ENCODE assay signal across 12 cellular contexts in the genomic region with DNA sequence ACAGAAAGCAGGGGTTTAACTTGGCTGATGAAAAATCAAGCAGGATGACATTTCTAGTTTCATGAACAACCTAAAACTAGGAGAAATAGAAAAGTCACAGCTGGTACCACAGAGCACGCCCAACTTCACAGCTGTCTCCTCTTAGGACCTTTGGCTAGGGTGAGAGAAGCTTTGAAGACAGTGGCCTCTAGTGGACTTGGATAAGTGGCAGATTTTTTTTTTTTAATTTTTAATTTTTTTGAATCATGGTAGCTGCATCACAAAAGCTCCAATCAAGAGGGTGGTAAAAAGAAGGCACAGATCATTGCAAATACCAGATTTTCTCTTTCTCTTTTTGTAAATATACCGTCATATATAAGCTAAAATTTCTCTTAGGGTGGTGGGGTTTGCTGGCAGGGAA. TPM values are rescaled to one million over a fixed set of nuclear protein-coding genes. Genes with fewer than 3 reads are reported as not detected.
A peak's percentile ranks its signal among the peaks of the same experiment; 100 is the strongest.
DNase-seq lines count a peak whose midpoint lies in the region; ATAC-seq, FAIRE-seq and TF ChIP-seq lines count a peak whose summit lies in the region.
"Had no signal": no experiment of that assay in that cellular context is flagged by ENCODE, and none has a peak within 500 bp of the region (broad histone marks: within the 10 kb centered on the region; RNA-seq: fewer than 3 reads in every experiment).

No MANE protein-coding gene starts in this region.

- H3K27me3 ChIP-seq in dorsolateral prefrontal cortex (peaks cover 0 to 44% (median 5%) of the 10 kb centered on the region in 45 donors), pancreas (peaks cover 0 to 4% (median 0%) of the 10 kb centered on the region in 4 donors)

- peak in 3 of 4 donors; percentile 56 to 80 (median 78) for ATAC-seq in pancreas
- ATAC-seq in activated CD4-positive, CD25-positive, alpha-beta regulatory T cell treated with anti-CD3 and anti-CD28 coated beads, Interleukin-2, amount 50 U/mL, for 24 hours = no peak
- ATAC-seq: left ventricle myocardium superior had no signal

- H3K4me1 ChIP-seq in pancreas = no peaks in the 10 kb centered on the region

- H3K27ac ChIP-seq in dorsolateral prefrontal cortex (peak overlapping the region in 1 of 59 donors; percentile 10), pancreas (no peak overlapping the region)

- H3K4me3 ChIP-seq in dorsolateral prefrontal cortex = no peak overlapping the region
- H3K4me3 ChIP-seq in pancreas = no peak overlapping the region

- H3K9me3 ChIP-seq in pancreas = no peaks in the 10 kb centered on the region

- H3K36me3 ChIP-seq in pancreas = no peaks in the 10 kb centered on the region

- intact Hi-C loops in dorsolateral prefrontal cortex (cut with DNase I) (loop anchor here (5.0 to 10.0 kb wide), 2 partner anchors 161 to 163 kb away; no protein-coding TSS in a partner anchor), pancreas (cut with DNase I) (loop anchor here in 1 of 3 donors (10.0 kb wide), 1 partner anchor 161 kb away; no protein-coding TSS in a partner anchor)

- TF ChIP-seq CTCF in dorsolateral prefrontal cortex (IDR thresholded peaks at IDR 0.05 in 54 of 56, conservative IDR thresholded peaks at IDR 0.05 in 2 of 56; ENCODE audit: low read depth in 1 of 56, partially characterized antibody in 56 of 56) (peak in 43 of 56 donors; percentile 12 to 54 (median 32)), pancreas (IDR thresholded peaks at IDR 0.05) (peak in 3 of 4 donors; percentile 19 to 24 (median 20))

- 38 to 39% methylated on average over 2 of the region's 2 CpGs for WGBS in pancreas, 2 donors

- peak; percentile 78 for FAIRE-seq in pancreas (lab: Jason Lieb, UNC)

- DNase-seq in NCI-H146 (lab: John Stamatoyannopoulos, UW) (peak; percentile 38), NCI-H146 treated with DMSO at 0.1 percent for 48 hours (lab: John Stamatoyannopoulos, UW; ENCODE audit: unreplicated experiment) (no peak), NCI-H1694 (lab: John Stamatoyannopoulos, UW) (peak; percentile 17), dorsolateral prefrontal cortex (no peak), pancreas (no peak), NCI-H2029 treated with DMSO at 0.1 percent for 48 hours (lab: John Stamatoyannopoulos, UW) (no peak)
- no peak for DNase-seq in activated CD8-positive, alpha-beta memory T cell treated with anti-CD3 and anti-CD28 coated beads, Interleukin-2, amount 50 U/mL, for 4 hours
- DNase-seq: activated gamma-delta T cell treated with Interleukin-2 at 50 U/mL for 16 hours; CD4-positive, CD25-positive, alpha-beta regulatory T cell; left ventricle myocardium superior; NCI-H774 had no signal

RNA-seq across cellular contexts. Expression of a gene that starts 20.2 kb away (rescaled TPM):
- total RNA-seq in dorsolateral prefrontal cortex = under 1 TPM in 79 of 120 experiments, not detected in 41; 0.12 to 0.78 (median 0.32) TPM
- total RNA-seq in pancreas = 1 to 10 TPM in 3 of 6 donors, under 1 TPM in 3; 0.32 to 2.4 (median 0.89) TPM
- polyA plus RNA-seq in pancreas = 1 to 10 TPM; 1.7 to 7.1 TPM
- total RNA-seq: CD4-positive, CD25-positive, alpha-beta regulatory T cell; left ventricle myocardium superior had no signal
- polyA plus RNA-seq: CD4-positive, CD25-positive, alpha-beta regulatory T cell had no signal

Comparison
In these comparisons a context has a peak if more than half of its experiments do, and no peak if none do; other contexts are left out.
1. DNase-seq: peak in NCI-H146 (single experiment) and NCI-H1694 (single experiment); none in NCI-H146 treated with DMSO at 0.1 percent for 48 hours (single experiment), dorsolateral prefrontal cortex (0 of 10), pancreas (0 of 6), activated CD8-positive, alpha-beta memory T cell treated with anti-CD3 and anti-CD28 coated beads, Interleukin-2, amount 50 U/mL, for 4 hours (single experiment) and NCI-H2029 treated with DMSO at 0.1 percent for 48 hours (single experiment).
2. ATAC-seq: peak in pancreas (3 of 4); none in activated CD4-positive, CD25-positive, alpha-beta regulatory T cell treated with anti-CD3 and anti-CD28 coated beads, Interleukin-2, amount 50 U/mL, for 24 hours (0 of 2).